ENCODE assay signal across 2 cellular contexts in the genomic region with DNA sequence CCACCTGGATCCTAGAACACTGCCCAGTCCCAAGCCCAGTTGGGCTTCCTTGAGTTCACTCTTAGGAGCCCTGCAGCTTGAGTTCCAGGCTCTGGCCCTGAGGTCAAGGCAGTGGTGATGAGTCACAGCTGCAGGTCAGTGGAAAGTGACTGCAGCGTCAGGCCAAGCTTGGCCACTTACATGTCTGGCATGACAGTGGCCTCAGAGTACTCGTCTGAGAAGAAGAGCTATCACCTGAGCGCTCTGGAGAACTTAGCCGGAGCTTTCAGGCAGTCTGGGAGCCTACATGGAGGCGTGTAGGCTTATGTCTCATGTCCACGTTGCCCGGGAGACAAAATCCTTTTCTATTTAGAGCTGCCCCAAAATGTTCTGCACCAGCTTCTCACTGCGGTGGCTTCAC.
A peak's percentile ranks its signal among the peaks of the same experiment; 100 is the strongest.
TF ChIP-seq lines count a peak whose summit lies in the region.

No MANE protein-coding gene starts in this region.

TF ChIP-seq in HEK293, 187 proteins besides CTCF, POLR2A, EP300 and RAD21 (continued from another document):
- TF ChIP-seq, protein P1, sequence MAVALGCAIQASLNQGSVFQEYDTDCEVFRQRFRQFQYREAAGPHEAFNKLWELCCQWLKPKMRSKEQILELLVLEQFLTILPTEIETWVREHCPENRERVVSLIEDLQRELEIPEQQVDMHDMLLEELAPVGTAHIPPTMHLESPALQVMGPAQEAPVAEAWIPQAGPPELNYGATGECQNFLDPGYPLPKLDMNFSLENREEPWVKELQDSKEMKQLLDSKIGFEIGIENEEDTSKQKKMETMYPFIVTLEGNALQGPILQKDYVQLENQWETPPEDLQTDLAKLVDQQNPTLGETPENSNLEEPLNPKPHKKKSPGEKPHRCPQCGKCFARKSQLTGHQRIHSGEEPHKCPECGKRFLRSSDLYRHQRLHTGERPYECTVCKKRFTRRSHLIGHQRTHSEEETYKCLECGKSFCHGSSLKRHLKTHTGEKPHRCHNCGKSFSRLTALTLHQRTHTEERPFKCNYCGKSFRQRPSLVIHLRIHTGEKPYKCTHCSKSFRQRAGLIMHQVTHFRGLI (tag by site-specific recombination; IDR thresholded peaks at IDR 0.05) = 0 out of 2 replicates have a peak, but pooled peaks have one; percentile 15
- TF ChIP-seq ZNF157 (tag by site-specific recombination; IDR thresholded peaks at IDR 0.05) = no peak

TF ChIP-seq in K562, 482 proteins besides CTCF, POLR2A, EP300 and RAD21 (continued from another document):
- TF ChIP-seq CREM (IDR thresholded peaks at IDR 0.05; ENCODE audit: low read depth) = peak; percentile 40; the same call in 1 of the 2 replicates
- TF ChIP-seq ATF1 (CRISPR knock-in tag; IDR thresholded peaks at IDR 0.05) = no peak
- peak; percentile 31; the same call in 1 of the 2 replicates for TF ChIP-seq ATF1 (tag; IDR thresholded peaks at IDR 0.05)
- TF ChIP-seq, protein P2, sequence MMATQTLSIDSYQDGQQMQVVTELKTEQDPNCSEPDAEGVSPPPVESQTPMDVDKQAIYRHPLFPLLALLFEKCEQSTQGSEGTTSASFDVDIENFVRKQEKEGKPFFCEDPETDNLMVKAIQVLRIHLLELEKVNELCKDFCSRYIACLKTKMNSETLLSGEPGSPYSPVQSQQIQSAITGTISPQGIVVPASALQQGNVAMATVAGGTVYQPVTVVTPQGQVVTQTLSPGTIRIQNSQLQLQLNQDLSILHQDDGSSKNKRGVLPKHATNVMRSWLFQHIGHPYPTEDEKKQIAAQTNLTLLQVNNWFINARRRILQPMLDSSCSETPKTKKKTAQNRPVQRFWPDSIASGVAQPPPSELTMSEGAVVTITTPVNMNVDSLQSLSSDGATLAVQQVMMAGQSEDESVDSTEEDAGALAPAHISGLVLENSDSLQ (IDR thresholded peaks at IDR 0.05) = 0 out of 2 replicates have a peak, but pooled peaks have one; percentile 34
- no peak for TF ChIP-seq CBX8 (IDR thresholded peaks at IDR 0.05; ENCODE audit: borderline replicate concordance, extremely low read depth, low read depth, low read length, poor library complexity, severe bottlenecking)
- peak; percentile 92 for TF ChIP-seq JUND (IDR thresholded peaks at IDR 0.05; ENCODE audit: borderline replicate concordance, low read depth, low read length)
- TF ChIP-seq JUND (tag; IDR thresholded peaks at IDR 0.05; ENCODE audit: borderline replicate concordance, low read depth, low read length) = peak; percentile 89; the same call in 2 of the 3 replicates
- peak; percentile 88 for TF ChIP-seq JUN (IDR thresholded peaks at IDR 0.05; ENCODE audit: borderline replicate concordance, low read depth, low read length)
- TF ChIP-seq JUN (CRISPR knock-in tag; IDR thresholded peaks at IDR 0.05; ENCODE audit: borderline replicate concordance) = no peak
- TF ChIP-seq, protein P3, sequence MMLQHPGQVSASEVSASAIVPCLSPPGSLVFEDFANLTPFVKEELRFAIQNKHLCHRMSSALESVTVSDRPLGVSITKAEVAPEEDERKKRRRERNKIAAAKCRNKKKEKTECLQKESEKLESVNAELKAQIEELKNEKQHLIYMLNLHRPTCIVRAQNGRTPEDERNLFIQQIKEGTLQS (IDR thresholded peaks at IDR 0.05) = peak; percentile 88
- TF ChIP-seq, protein P3 (CRISPR knock-in tag; conservative IDR thresholded peaks at IDR 0.05) = 0 out of 2 replicates have a peak, but pooled peaks have one; percentile 28
- TF ChIP-seq NR2C1 (IDR thresholded peaks at IDR 0.05) = 0 out of 2 replicates have a peak, but pooled peaks have one; percentile 41
- TF ChIP-seq NR2C1 (tag; IDR thresholded peaks at IDR 0.05) = peak; percentile 64
- TF ChIP-seq RCOR1 (IDR thresholded peaks at IDR 0.05; ENCODE audit: borderline replicate concordance in 1 of 2, low read depth in 2 of 2, low read length in 2 of 2) = peak in 1 of 2 experiments; percentile 26; a peak in 1 of 4 replicates
- TF ChIP-seq, protein P4, sequence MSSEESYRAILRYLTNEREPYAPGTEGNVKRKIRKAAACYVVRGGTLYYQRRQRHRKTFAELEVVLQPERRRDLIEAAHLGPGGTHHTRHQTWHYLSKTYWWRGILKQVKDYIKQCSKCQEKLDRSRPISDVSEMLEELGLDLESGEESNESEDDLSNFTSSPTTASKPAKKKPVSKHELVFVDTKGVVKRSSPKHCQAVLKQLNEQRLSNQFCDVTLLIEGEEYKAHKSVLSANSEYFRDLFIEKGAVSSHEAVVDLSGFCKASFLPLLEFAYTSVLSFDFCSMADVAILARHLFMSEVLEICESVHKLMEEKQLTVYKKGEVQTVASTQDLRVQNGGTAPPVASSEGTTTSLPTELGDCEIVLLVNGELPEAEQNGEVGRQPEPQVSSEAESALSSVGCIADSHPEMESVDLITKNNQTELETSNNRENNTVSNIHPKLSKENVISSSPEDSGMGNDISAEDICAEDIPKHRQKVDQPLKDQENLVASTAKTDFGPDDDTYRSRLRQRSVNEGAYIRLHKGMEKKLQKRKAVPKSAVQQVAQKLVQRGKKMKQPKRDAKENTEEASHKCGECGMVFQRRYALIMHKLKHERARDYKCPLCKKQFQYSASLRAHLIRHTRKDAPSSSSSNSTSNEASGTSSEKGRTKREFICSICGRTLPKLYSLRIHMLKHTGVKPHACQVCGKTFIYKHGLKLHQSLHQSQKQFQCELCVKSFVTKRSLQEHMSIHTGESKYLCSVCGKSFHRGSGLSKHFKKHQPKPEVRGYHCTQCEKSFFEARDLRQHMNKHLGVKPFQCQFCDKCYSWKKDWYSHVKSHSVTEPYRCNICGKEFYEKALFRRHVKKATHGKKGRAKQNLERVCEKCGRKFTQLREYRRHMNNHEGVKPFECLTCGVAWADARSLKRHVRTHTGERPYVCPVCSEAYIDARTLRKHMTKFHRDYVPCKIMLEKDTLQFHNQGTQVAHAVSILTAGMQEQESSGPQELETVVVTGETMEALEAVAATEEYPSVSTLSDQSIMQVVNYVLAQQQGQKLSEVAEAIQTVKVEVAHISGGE (CRISPR knock-in tag; IDR thresholded peaks at IDR 0.05) = no peak
- no peak for TF ChIP-seq TARDBP (IDR thresholded peaks at IDR 0.05)
- peak in 1 of 3 experiments; percentile 21 for TF ChIP-seq YY1 (IDR thresholded peaks at IDR 0.05; ENCODE audit: borderline replicate concordance in 1 of 3, control insufficient read depth in 1 of 3, extremely low read depth in 1 of 3, insufficient read depth in 3 of 3, insufficient read length in 1 of 3, insufficient replicate concordance in 2 of 3, low read depth in 1 of 3, low read length in 2 of 3)
- TF ChIP-seq, protein P5, sequence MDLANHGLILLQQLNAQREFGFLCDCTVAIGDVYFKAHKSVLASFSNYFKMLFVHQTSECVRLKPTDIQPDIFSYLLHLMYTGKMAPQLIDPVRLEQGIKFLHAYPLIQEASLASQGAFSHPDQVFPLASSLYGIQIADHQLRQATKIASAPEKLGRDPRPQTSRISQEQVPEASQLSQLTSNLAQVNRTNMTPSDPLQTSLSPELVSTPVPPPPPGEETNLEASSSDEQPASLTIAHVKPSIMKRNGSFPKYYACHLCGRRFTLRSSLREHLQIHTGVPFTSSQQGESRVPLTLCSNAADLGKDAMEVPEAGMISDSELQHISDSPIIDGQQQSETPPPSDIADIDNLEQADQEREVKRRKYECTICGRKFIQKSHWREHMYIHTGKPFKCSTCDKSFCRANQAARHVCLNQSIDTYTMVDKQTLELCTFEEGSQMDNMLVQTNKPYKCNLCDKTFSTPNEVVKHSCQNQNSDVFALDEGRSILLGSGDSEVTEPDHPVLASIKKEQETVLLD (IDR thresholded peaks at IDR 0.05) = no peak
- TF ChIP-seq NR2C2 (CRISPR knock-in tag; IDR thresholded peaks at IDR 0.05) = no peak
- peak; percentile 78 for TF ChIP-seq NR2C2 (tag; IDR thresholded peaks at IDR 0.05)
- TF ChIP-seq, protein P6, sequence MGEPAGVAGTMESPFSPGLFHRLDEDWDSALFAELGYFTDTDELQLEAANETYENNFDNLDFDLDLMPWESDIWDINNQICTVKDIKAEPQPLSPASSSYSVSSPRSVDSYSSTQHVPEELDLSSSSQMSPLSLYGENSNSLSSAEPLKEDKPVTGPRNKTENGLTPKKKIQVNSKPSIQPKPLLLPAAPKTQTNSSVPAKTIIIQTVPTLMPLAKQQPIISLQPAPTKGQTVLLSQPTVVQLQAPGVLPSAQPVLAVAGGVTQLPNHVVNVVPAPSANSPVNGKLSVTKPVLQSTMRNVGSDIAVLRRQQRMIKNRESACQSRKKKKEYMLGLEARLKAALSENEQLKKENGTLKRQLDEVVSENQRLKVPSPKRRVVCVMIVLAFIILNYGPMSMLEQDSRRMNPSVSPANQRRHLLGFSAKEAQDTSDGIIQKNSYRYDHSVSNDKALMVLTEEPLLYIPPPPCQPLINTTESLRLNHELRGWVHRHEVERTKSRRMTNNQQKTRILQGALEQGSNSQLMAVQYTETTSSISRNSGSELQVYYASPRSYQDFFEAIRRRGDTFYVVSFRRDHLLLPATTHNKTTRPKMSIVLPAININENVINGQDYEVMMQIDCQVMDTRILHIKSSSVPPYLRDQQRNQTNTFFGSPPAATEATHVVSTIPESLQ (CRISPR knock-in tag; IDR thresholded peaks at IDR 0.05) = no peak
- TF ChIP-seq EHMT2 (IDR thresholded peaks at IDR 0.05) = peak; percentile 41; the same call in 1 of the 2 replicates
- TF ChIP-seq DPF2 (IDR thresholded peaks at IDR 0.05) = peak; percentile 61
- peak; percentile 90 for TF ChIP-seq FOSL1 (tag; conservative IDR thresholded peaks at IDR 0.05)
- TF ChIP-seq STAG1 (CRISPR knock-in tag; IDR thresholded peaks at IDR 0.05; ENCODE audit: borderline replicate concordance) = no peak
- TF ChIP-seq ZNF197 (CRISPR knock-in tag; IDR thresholded peaks at IDR 0.05; ENCODE audit: low read depth) = no peak
- peak; percentile 53 for TF ChIP-seq NFE2 (IDR thresholded peaks at IDR 0.05; ENCODE audit: low read depth)
- peak in 1 of 2 experiments; percentile 26; a peak in 1 of 4 replicates for TF ChIP-seq NRF1 (conservative IDR thresholded peaks at IDR 0.05 in 1 of 2, IDR thresholded peaks at IDR 0.05 in 1 of 2)
TF ChIP-seq in K562: peak in this region for 17.
